ENCODE assay signal across 9 cellular contexts in the genomic region with DNA sequence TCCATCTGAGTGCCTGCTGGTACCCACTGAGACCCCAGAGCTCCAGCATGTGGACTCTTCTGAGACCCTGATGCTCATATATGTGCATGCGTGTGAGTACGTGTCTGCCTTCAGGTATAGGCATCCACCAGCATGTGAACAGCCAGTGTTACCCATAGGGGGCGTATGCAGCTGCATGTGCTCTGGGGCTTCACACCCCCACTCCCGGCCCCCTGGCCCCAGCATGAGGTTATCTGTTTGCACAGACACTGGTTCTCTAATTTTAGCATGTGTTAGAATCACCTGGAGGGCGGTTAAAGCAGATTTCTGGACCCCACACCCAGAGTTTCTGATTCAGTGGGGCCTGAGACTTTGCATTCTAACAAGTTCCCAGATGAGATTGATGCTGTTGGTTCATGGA. TPM values are rescaled to one million over a fixed set of nuclear protein-coding genes. Genes with fewer than 3 reads are reported as not detected.
A peak's percentile ranks its signal among the peaks of the same experiment; 100 is the strongest.
DNase-seq lines count a peak whose midpoint lies in the region; ATAC-seq and TF ChIP-seq lines count a peak whose summit lies in the region.
"Had no signal": no experiment of that assay in that cellular context is flagged by ENCODE, and none has a peak within 500 bp of the region (broad histone marks: within the 10 kb centered on the region; RNA-seq: fewer than 3 reads in every experiment).

No MANE protein-coding gene starts in this region.

- no peak overlapping the region for H3K4me3 Mint-ChIP-seq in effector memory CD8-positive, alpha-beta T cell
- H3K4me3 Mint-ChIP-seq: T-helper 1 cell treated with Interleukin-12 subunit alpha and Interleukin-12 subunit beta and Interleukin-4 antibody, amounts not matched to agents 30 μg/mL and 1 μg/mL, for 36 hours had no signal

- peaks cover 2% of the 10 kb centered on the region for H3K36me3 Mint-ChIP-seq in effector memory CD8-positive, alpha-beta T cell (ENCODE audit: insufficient read depth)

- CTCF ChIA-PET in RWPE1 (lab: Yijun Ruan, JAX) = interaction anchor here (0.6 to 1.3 kb wide), 2 partner anchors 59 to 754 kb away, joined by 3 to 4 read pairs; no protein-coding TSS in a partner anchor

- no peaks in the 10 kb centered on the region for H3K9me3 Mint-ChIP-seq in effector memory CD8-positive, alpha-beta T cell
- H3K9me3 Mint-ChIP-seq: T-helper 1 cell treated with Interleukin-12 subunit alpha and Interleukin-12 subunit beta and Interleukin-4 antibody, amounts not matched to agents 30 μg/mL and 1 μg/mL, for 36 hours had no signal

- no peak overlapping the region for H3K27ac ChIP-seq in RWPE1

- DNase-seq in DMS53 (lab: John Stamatoyannopoulos, UW) = peak; percentile 57
- no peak for DNase-seq in DMS53 treated with DMSO at 0.1 percent for 48 hours (lab: John Stamatoyannopoulos, UW; ENCODE audit: unreplicated experiment)
- DNase-seq in SKM-1 (lab: John Stamatoyannopoulos, UW; ENCODE audit: unreplicated experiment) = peak; percentile 27
- DNase-seq in effector memory CD8-positive, alpha-beta T cell = peak in 2 of 3 experiments; percentile 18 to 21
- DNase-seq in stimulated activated CD4-positive, alpha-beta T cell treated with anti-CD3 and anti-CD28 coated beads, Interleukin-15, amount 100 ng/mL, for 24 hours = peak; percentile 64
- DNase-seq in RWPE1 (ENCODE audit: low spot score) = no peak
- no peak for DNase-seq in posterior cingulate gyrus
- DNase-seq in posterior vena cava (ENCODE audit: low spot score) = no peak

- H3K27ac Mint-ChIP-seq in effector memory CD8-positive, alpha-beta T cell = no peak overlapping the region
- H3K27ac Mint-ChIP-seq: T-helper 1 cell treated with Interleukin-12 subunit alpha and Interleukin-12 subunit beta and Interleukin-4 antibody, amounts not matched to agents 30 μg/mL and 1 μg/mL, for 36 hours had no signal

- no peaks in the 10 kb centered on the region for H3K4me1 Mint-ChIP-seq in effector memory CD8-positive, alpha-beta T cell (ENCODE audit: low read depth in 2 of 2)

- intact Hi-C loops in posterior cingulate gyrus (cut with DNase I) (no loop called here), posterior vena cava (cut with DNase I) (no loop called here)

- POLR2A ChIA-PET in RWPE1 (lab: Yijun Ruan, JAX; ENCODE audit: low non-redundant PET) = interaction anchor here (0.6 kb wide), 1 partner anchor 72 kb away, joined by 4 read pairs; no protein-coding TSS in a partner anchor

- peak; percentile 53 for ATAC-seq in effector memory CD8-positive, alpha-beta T cell (replicated peaks)

- no peak for TF ChIP-seq CTCF in RWPE1 (conservative IDR thresholded peaks at IDR 0.05; ENCODE audit: low read depth)

- peaks cover 0 to 9% of the 10 kb centered on the region in 2 donors for H3K27me3 Mint-ChIP-seq in effector memory CD8-positive, alpha-beta T cell

RNA-seq across cellular contexts. Expression of a gene that starts 0.8 kb away (rescaled TPM):
- 10 to 100 TPM in 1 of 2 donors, 1 to 10 TPM in 1; 9.6 to 43.4 TPM for total RNA-seq in posterior vena cava

RNA-seq across cellular contexts. Expression of a gene that starts 27.0 kb away (rescaled TPM):
- 10 to 100 TPM; 28.9 to 34.8 TPM for total RNA-seq in posterior vena cava

Comparison
In these comparisons a context has a peak if more than half of its experiments do, and no peak if none do; other contexts are left out.
1. DNase-seq: peak in DMS53 (single experiment), SKM-1 (single experiment), effector memory CD8-positive, alpha-beta T cell (2 of 3) and stimulated activated CD4-positive, alpha-beta T cell treated with anti-CD3 and anti-CD28 coated beads, Interleukin-15, amount 100 ng/mL, for 24 hours (single experiment); none in DMS53 treated with DMSO at 0.1 percent for 48 hours (single experiment), RWPE1 (single experiment), posterior cingulate gyrus (0 of 10) and posterior vena cava (single experiment).